In genomic region chr7:134101716-134102115, GRCh38 we compare ENCODE assay signal across 16 cellular contexts. TPM values are rescaled to one million over a fixed set of nuclear protein-coding genes. Genes with fewer than 3 reads are reported as not detected.
DNase-seq lines count a peak whose midpoint lies in the region; ATAC-seq and TF ChIP-seq lines count a peak whose summit lies in the region.
"Had no signal": no experiment of that assay in that cellular context is flagged by ENCODE, and none has a peak within 500 bp of the region (broad histone marks: within the 10 kb centered on the region; RNA-seq: fewer than 3 reads in every experiment).

No MANE protein-coding gene starts in this region.

- no peaks in the 10 kb centered on the region for H3K4me1 ChIP-seq in OCI-LY3 (ENCODE audit: low read length)
- H3K4me1 ChIP-seq: A549 had no signal

- peak overlapping the region; percentile 7; the same call in 1 of the 2 replicates for H3K4me2 ChIP-seq in OCI-LY3 (ENCODE audit: low read length)
- H3K4me2 ChIP-seq: A549 had no signal

- H3K36me3 Mint-ChIP-seq in activated CD4-positive, alpha-beta T cell treated with anti-CD3 and anti-CD28 coated beads, Interleukin-2, amount 10 ng/mL, durations not matched to agents 24 days and 14 days (ENCODE audit: low read depth): no peaks in the 10 kb centered on the region
- no peaks in the 10 kb centered on the region for H3K36me3 Mint-ChIP-seq in stimulated activated naive B cell treated with anti-CD40 and anti-IgM and Interleukin-4, amounts not matched to agents 10 μg/mL and 1 μg/mL and 100 μg/mL, for 72 hours

- ATAC-seq in stimulated activated naive B cell treated with anti-CD40 and anti-IgM and Interleukin-4, amounts not matched to agents 10 μg/mL and 1 μg/mL and 100 μg/mL, for 72 hours (replicated peaks): peak; percentile 27 to 42
- ATAC-seq in HG03095 (IDR thresholded peaks at IDR 0.05; ENCODE audit: unreplicated experiment): no peak
- ATAC-seq: A549 had no signal

- no peaks in the 10 kb centered on the region for H3K27me3 Mint-ChIP-seq in activated CD4-positive, alpha-beta T cell treated with anti-CD3 and anti-CD28 coated beads, Interleukin-2, amount 10 ng/mL, durations not matched to agents 24 days and 14 days
- H3K27me3 Mint-ChIP-seq in stimulated activated naive B cell treated with anti-CD40 and anti-IgM and Interleukin-4, amounts not matched to agents 10 μg/mL and 1 μg/mL and 100 μg/mL, for 72 hours: no peaks in the 10 kb centered on the region
- H3K27me3 Mint-ChIP-seq: CD4-positive, CD25-positive, alpha-beta regulatory T cell had no signal

- H3K9me3 ChIP-seq in OCI-LY3 (ENCODE audit: insufficient read depth, low read length): no peaks in the 10 kb centered on the region

- H2AFZ ChIP-seq in OCI-LY3 (ENCODE audit: low read depth, low read length): no peak overlapping the region

- intact Hi-C loops in activated CD4-positive, alpha-beta T cell treated with anti-CD3 and anti-CD28 coated beads, Interleukin-2, amount 10 ng/mL, durations not matched to agents 24 days and 14 days (cut with micrococcal nuclease): no loop called here

- no peaks in the 10 kb centered on the region for H3K27me3 ChIP-seq in OCI-LY3 (ENCODE audit: low read depth, low read length)

- H3K4me3 ChIP-seq in OCI-LY3 (ENCODE audit: low read length): no peak overlapping the region
- H3K4me3 ChIP-seq: A549 had no signal

- no peaks in the 10 kb centered on the region for H3K36me3 ChIP-seq in OCI-LY3 (replicated peaks; ENCODE audit: low read depth, low read length)

- no peak overlapping the region for H3K27ac Mint-ChIP-seq in activated CD4-positive, alpha-beta T cell treated with anti-CD3 and anti-CD28 coated beads, Interleukin-2, amount 10 ng/mL, durations not matched to agents 24 days and 14 days
- no peak overlapping the region for H3K27ac Mint-ChIP-seq in stimulated activated naive B cell treated with anti-CD40 and anti-IgM and Interleukin-4, amounts not matched to agents 10 μg/mL and 1 μg/mL and 100 μg/mL, for 72 hours
- H3K27ac Mint-ChIP-seq: T-helper 2 cell treated with Interferon-gamma antibody and Interleukin-4, amounts not matched to agents 5 μg/mL and 100 μg/mL, for 36 hours had no signal

- DNase-seq in activated CD4-positive, alpha-beta T cell treated with anti-CD3 and anti-CD28 coated beads, Interleukin-2, amount 10 ng/mL, durations not matched to agents 24 days and 14 days: peak; percentile 57
- no peak for DNase-seq in activated CD4-positive, alpha-beta T cell treated with anti-CD3 and anti-CD28 coated beads, Interleukin-2, amount 50 U/mL, for 1 hour
- peak; percentile 1 for DNase-seq in KG1 (lab: John Stamatoyannopoulos, UW)
- no peak for DNase-seq in stimulated activated naive B cell treated with anti-CD40 and anti-IgM and Interleukin-4, amounts not matched to agents 10 μg/mL and 1 μg/mL and 100 μg/mL, for 72 hours
- no peak for DNase-seq in NK-92 (lab: John Stamatoyannopoulos, UW; ENCODE audit: unreplicated experiment)
- no peak for DNase-seq in inferior parietal cortex (ENCODE audit: extremely low spot score)
- DNase-seq: CD4-positive, CD25-positive, alpha-beta regulatory T cell; NCI-H1417 treated with DMSO at 0.1 percent for 48 hours; NCI-H2029 treated with DMSO at 0.1 percent for 48 hours; NCI-H2227 treated with DMSO at 0.1 percent for 48 hours; NCI-H526 treated with DMSO at 0.1 percent for 48 hours; SHP77 had no signal

- TF ChIP-seq CTCF in OCI-LY3 (IDR thresholded peaks at IDR 0.05; ENCODE audit: low read depth, low read length): no peak

- H3K4me1 Mint-ChIP-seq in activated CD4-positive, alpha-beta T cell treated with anti-CD3 and anti-CD28 coated beads, Interleukin-2, amount 10 ng/mL, durations not matched to agents 24 days and 14 days: no peaks in the 10 kb centered on the region
- H3K4me1 Mint-ChIP-seq in stimulated activated naive B cell treated with anti-CD40 and anti-IgM and Interleukin-4, amounts not matched to agents 10 μg/mL and 1 μg/mL and 100 μg/mL, for 72 hours: no peaks in the 10 kb centered on the region
- H3K4me1 Mint-ChIP-seq: CD4-positive, CD25-positive, alpha-beta regulatory T cell had no signal

- H3K9me3 Mint-ChIP-seq in activated CD4-positive, alpha-beta T cell treated with anti-CD3 and anti-CD28 coated beads, Interleukin-2, amount 10 ng/mL, durations not matched to agents 24 days and 14 days: no peaks in the 10 kb centered on the region
- peaks cover 0 to 3% of the 10 kb centered on the region in 2 donors for H3K9me3 Mint-ChIP-seq in stimulated activated naive B cell treated with anti-CD40 and anti-IgM and Interleukin-4, amounts not matched to agents 10 μg/mL and 1 μg/mL and 100 μg/mL, for 72 hours
- H3K9me3 Mint-ChIP-seq: T-helper 2 cell treated with Interferon-gamma antibody and Interleukin-4, amounts not matched to agents 5 μg/mL and 100 μg/mL, for 36 hours had no signal

- no peaks in the 10 kb centered on the region for H4K20me1 ChIP-seq in OCI-LY3 (ENCODE audit: insufficient read depth, low read length)

- no peaks in the 10 kb centered on the region for H3K79me2 ChIP-seq in OCI-LY3 (ENCODE audit: low read length)

- H3K4me3 Mint-ChIP-seq in activated CD4-positive, alpha-beta T cell treated with anti-CD3 and anti-CD28 coated beads, Interleukin-2, amount 10 ng/mL, durations not matched to agents 24 days and 14 days: no peak overlapping the region
- H3K4me3 Mint-ChIP-seq in stimulated activated naive B cell treated with anti-CD40 and anti-IgM and Interleukin-4, amounts not matched to agents 10 μg/mL and 1 μg/mL and 100 μg/mL, for 72 hours: no peak overlapping the region
- H3K4me3 Mint-ChIP-seq: CD4-positive, CD25-positive, alpha-beta regulatory T cell; T-helper 2 cell treated with Interferon-gamma antibody and Interleukin-4, amounts not matched to agents 5 μg/mL and 100 μg/mL, for 36 hours had no signal

- no peak overlapping the region for H3K27ac ChIP-seq in OCI-LY3 (ENCODE audit: low read length)
- H3K27ac ChIP-seq: A549 had no signal

- no peak overlapping the region for H3K9ac ChIP-seq in OCI-LY3 (ENCODE audit: low read length)

RNA-seq across cellular contexts. Expression of gene LRGUK, which starts 25.4 kb away (rescaled TPM):
- 0.12 and 0.16 TPM in 2 replicates for total RNA-seq in activated CD4-positive, alpha-beta T cell treated with anti-CD3 and anti-CD28 coated beads, Interleukin-2, amount 10 ng/mL, durations not matched to agents 24 days and 14 days

Comparison
In these comparisons a context has a peak if more than half of its experiments do, and no peak if none do; other contexts are left out.
1. DNase-seq: peak in activated CD4-positive, alpha-beta T cell treated with anti-CD3 and anti-CD28 coated beads, Interleukin-2, amount 10 ng/mL, durations not matched to agents 24 days and 14 days (single experiment) and KG1 (single experiment); none in activated CD4-positive, alpha-beta T cell treated with anti-CD3 and anti-CD28 coated beads, Interleukin-2, amount 50 U/mL, for 1 hour (single experiment), stimulated activated naive B cell treated with anti-CD40 and anti-IgM and Interleukin-4, amounts not matched to agents 10 μg/mL and 1 μg/mL and 100 μg/mL, for 72 hours (single experiment), NK-92 (single experiment) and inferior parietal cortex (single experiment).